Comparison of ENCODE assay signal across 12 cellular contexts in genomic region chr4:40627540-40627939, GRCh38. TPM values are rescaled to one million over a fixed set of nuclear protein-coding genes. Genes with fewer than 3 reads are reported as not detected.
DNase-seq lines count a peak whose midpoint lies in the region; ATAC-seq, FAIRE-seq and TF ChIP-seq lines count a peak whose summit lies in the region.
"Had no signal": no experiment of that assay in that cellular context is flagged by ENCODE, and none has a peak within 500 bp of the region (broad histone marks: within the 10 kb centered on the region; RNA-seq: fewer than 3 reads in every experiment).

No MANE protein-coding gene starts in this region.

- no peak for DNase-seq in activated naive CD8-positive, alpha-beta T cell treated with anti-CD3 and anti-CD28 coated beads for 36 hours
- DNase-seq in adrenal gland (no peak), right lobe of liver (no peak), upper lobe of left lung (no peak), GM12891 (ENCODE audit: insufficient read length, low spot score) (no peak)
- DNase-seq: activated B cell treated with CpG ODN at 0.5 μM for 24 hours, hippocampal formation, NCI-H2171 treated with DMSO at 0.1 percent for 48 hours had no signal

- H3K4me1 Mint-ChIP-seq in activated naive CD8-positive, alpha-beta T cell (ENCODE audit: low read depth): peaks cover 23% of the 10 kb centered on the region
- peaks cover 14% of the 10 kb centered on the region for H3K4me1 Mint-ChIP-seq in activated naive CD8-positive, alpha-beta T cell treated with anti-CD3 and anti-CD28 coated beads for 36 hours

- H3K36me3 Mint-ChIP-seq in activated naive CD8-positive, alpha-beta T cell: no peaks in the 10 kb centered on the region
- no peaks in the 10 kb centered on the region for H3K36me3 Mint-ChIP-seq in activated naive CD8-positive, alpha-beta T cell treated with anti-CD3 and anti-CD28 coated beads for 36 hours

- TF ChIP-seq CTCF in adrenal gland (IDR thresholded peaks at IDR 0.05): no peak
- no peak for TF ChIP-seq CTCF in right lobe of liver (IDR thresholded peaks at IDR 0.05)
- TF ChIP-seq CTCF in upper lobe of left lung (IDR thresholded peaks at IDR 0.05): no peak

- no peak overlapping the region for H3K27ac Mint-ChIP-seq in activated naive CD8-positive, alpha-beta T cell
- no peak overlapping the region for H3K27ac Mint-ChIP-seq in activated naive CD8-positive, alpha-beta T cell treated with anti-CD3 and anti-CD28 coated beads for 36 hours
- H3K27ac Mint-ChIP-seq: activated B cell treated with CpG ODN at 0.5 μM for 24 hours had no signal

- TF ChIP-seq POLR2A in adrenal gland (IDR thresholded peaks at IDR 0.05): no peak
- TF ChIP-seq POLR2A in right lobe of liver (IDR thresholded peaks at IDR 0.05): no peak
- TF ChIP-seq POLR2A in upper lobe of left lung (IDR thresholded peaks at IDR 0.05): no peak
- no peak for TF ChIP-seq POLR2A in GM12891 (IDR thresholded peaks at IDR 0.05; ENCODE audit: low read depth, low read length)

- peaks cover 16% of the 10 kb centered on the region for H3K27me3 Mint-ChIP-seq in activated naive CD8-positive, alpha-beta T cell
- H3K27me3 Mint-ChIP-seq in activated naive CD8-positive, alpha-beta T cell treated with anti-CD3 and anti-CD28 coated beads for 36 hours: peaks cover 49% of the 10 kb centered on the region

- H3K27ac ChIP-seq in adrenal gland (peak overlapping the region; percentile 69 to 99 (median 95)), right lobe of liver (peak overlapping the region; percentile 0 to 99 (median 99)), upper lobe of left lung (peak overlapping the region in 3 of 4 donors; percentile 6 to 93 (median 8))

- no peak for FAIRE-seq in GM12891 (lab: Jason Lieb, UNC)

- H3K9me3 ChIP-seq in adrenal gland (replicated peaks in 1 of 3) (no peaks in the 10 kb centered on the region), right lobe of liver (no peaks in the 10 kb centered on the region), upper lobe of left lung (no peaks in the 10 kb centered on the region)

- intact Hi-C loops in adrenal gland (cut with DNase I): no loop called here
- intact Hi-C loops in right lobe of liver (cut with DNase I): no loop called here

- H3K4me1 ChIP-seq in adrenal gland (replicated peaks in 1 of 2): peaks cover 19 to 43% of the 10 kb centered on the region in 2 donors
- H3K4me1 ChIP-seq in right lobe of liver: peaks cover 0 to 51% (median 7%) of the 10 kb centered on the region in 4 donors
- peaks cover 8 to 21% (median 10%) of the 10 kb centered on the region in 4 donors for H3K4me1 ChIP-seq in upper lobe of left lung

- 30 to 45% (median 38%) methylated on average over 1 of the region's 1 CpG for WGBS in adrenal gland, 4 donors
- 36% methylated on average over 1 of the region's 1 CpG for WGBS in right lobe of liver (ENCODE audit: insufficient coverage, low coverage, low lambda C conversion rate, missing lambda C conversion rate)
- 47 to 50% methylated on average over 1 of the region's 1 CpG for WGBS in upper lobe of left lung, 2 donors

- H3K36me3 ChIP-seq in adrenal gland (replicated peaks in 1 of 2) (no peaks in the 10 kb centered on the region), right lobe of liver (no peaks in the 10 kb centered on the region), upper lobe of left lung (no peaks in the 10 kb centered on the region)

- H3K4me3 Mint-ChIP-seq in activated naive CD8-positive, alpha-beta T cell: peak overlapping the region; percentile 9
- no peak overlapping the region for H3K4me3 Mint-ChIP-seq in activated naive CD8-positive, alpha-beta T cell treated with anti-CD3 and anti-CD28 coated beads for 36 hours
- H3K4me3 Mint-ChIP-seq: activated B cell treated with CpG ODN at 0.5 μM for 24 hours had no signal

- H3K27me3 ChIP-seq in adrenal gland (no peaks in the 10 kb centered on the region), right lobe of liver (no peaks in the 10 kb centered on the region), upper lobe of left lung (no peaks in the 10 kb centered on the region)

- no peaks in the 10 kb centered on the region for H3K9me3 Mint-ChIP-seq in activated naive CD8-positive, alpha-beta T cell (ENCODE audit: low read depth)
- H3K9me3 Mint-ChIP-seq in activated naive CD8-positive, alpha-beta T cell treated with anti-CD3 and anti-CD28 coated beads for 36 hours: no peaks in the 10 kb centered on the region
- H3K9me3 Mint-ChIP-seq: activated B cell treated with CpG ODN at 0.5 μM for 24 hours had no signal

- H3K4me3 ChIP-seq in adrenal gland (peak overlapping the region in 3 of 4 donors; percentile 21 to 67 (median 33)), right lobe of liver (peak overlapping the region; percentile 61 to 79 (median 78)), upper lobe of left lung (peak overlapping the region in 3 of 4 donors; percentile 43 to 56 (median 52))

- TF ChIP-seq EP300 in upper lobe of left lung (IDR thresholded peaks at IDR 0.05): no peak

- ATAC-seq in right lobe of liver (no peak), upper lobe of left lung (ENCODE audit: low FRiP score in 2 of 2) (no peak), GM18519 (IDR thresholded peaks at IDR 0.05; ENCODE audit: low FRiP score, unreplicated experiment) (no peak), HG03175 (IDR thresholded peaks at IDR 0.05; ENCODE audit: unreplicated experiment) (no peak)
- ATAC-seq: esophagus mucosa had no signal

TF ChIP-seq in GM12891, 5 proteins besides CTCF, POLR2A, EP300 and RAD21:
- no peak for TF ChIP-seq SPI1 (IDR thresholded peaks at IDR 0.05; ENCODE audit: low read depth, low read length)
- no peak for TF ChIP-seq POU2F2 (IDR thresholded peaks at IDR 0.05; ENCODE audit: low read depth, low read length)
- no peak for TF ChIP-seq POLR2AphosphoS5 (IDR thresholded peaks at IDR 0.05; ENCODE audit: low read depth, low read length)
- TF ChIP-seq TAF1 (IDR thresholded peaks at IDR 0.05; ENCODE audit: low read depth, low read length): no peak
- no peak for TF ChIP-seq PAX5 (IDR thresholded peaks at IDR 0.05; ENCODE audit: insufficient read depth, low read length, severe bottlenecking)

RNA-seq across cellular contexts. Expression of gene RBM47, which starts 2.1 kb away (rescaled TPM):
- under 1 TPM; 0.16 to 0.22 TPM for total RNA-seq in activated naive CD8-positive, alpha-beta T cell treated with anti-CD3 and anti-CD28 coated beads for 36 hours
- total RNA-seq in adrenal gland (100 to 1,000 TPM; 143 to 370 (median 175) TPM), right lobe of liver (10 to 100 TPM; 29.5 to 85.0 (median 51.1) TPM), upper lobe of left lung (100 to 1,000 TPM; 111 to 448 (median 149) TPM)
- 100 to 1,000 TPM in 1 of 3 donors, 10 to 100 TPM in 2; 25.7 to 117 (median 26.0) TPM for polyA plus RNA-seq in adrenal gland
- polyA plus RNA-seq in GM12891 (2012; ENCODE audit: low read depth, missing spikeins): 10.9 TPM

Comparison
In these comparisons a context has a peak if more than half of its experiments do, and no peak if none do; other contexts are left out.
1. H3K27ac ChIP-seq: peak in every context shown above with its lines; median percentile 99 in right lobe of liver; 95 in adrenal gland; 8 in upper lobe of left lung.
2. RNA of gene RBM47, which starts 2.1 kb away (total RNA-seq): 143 to 370 TPM in adrenal gland, 111 to 448 TPM in upper lobe of left lung and 29.5 to 85.0 TPM in right lobe of liver; 0.16 to 0.22 TPM in activated naive CD8-positive, alpha-beta T cell treated with anti-CD3 and anti-CD28 coated beads for 36 hours; every median in the first group is over 10 times any median in the second.
3. Peak in every context shown above with its lines, with median percentiles within 50 percentile points of each other: H3K4me3 ChIP-seq.